Comparison of ENCODE assay signal across 8 cellular contexts in the genomic region with DNA sequence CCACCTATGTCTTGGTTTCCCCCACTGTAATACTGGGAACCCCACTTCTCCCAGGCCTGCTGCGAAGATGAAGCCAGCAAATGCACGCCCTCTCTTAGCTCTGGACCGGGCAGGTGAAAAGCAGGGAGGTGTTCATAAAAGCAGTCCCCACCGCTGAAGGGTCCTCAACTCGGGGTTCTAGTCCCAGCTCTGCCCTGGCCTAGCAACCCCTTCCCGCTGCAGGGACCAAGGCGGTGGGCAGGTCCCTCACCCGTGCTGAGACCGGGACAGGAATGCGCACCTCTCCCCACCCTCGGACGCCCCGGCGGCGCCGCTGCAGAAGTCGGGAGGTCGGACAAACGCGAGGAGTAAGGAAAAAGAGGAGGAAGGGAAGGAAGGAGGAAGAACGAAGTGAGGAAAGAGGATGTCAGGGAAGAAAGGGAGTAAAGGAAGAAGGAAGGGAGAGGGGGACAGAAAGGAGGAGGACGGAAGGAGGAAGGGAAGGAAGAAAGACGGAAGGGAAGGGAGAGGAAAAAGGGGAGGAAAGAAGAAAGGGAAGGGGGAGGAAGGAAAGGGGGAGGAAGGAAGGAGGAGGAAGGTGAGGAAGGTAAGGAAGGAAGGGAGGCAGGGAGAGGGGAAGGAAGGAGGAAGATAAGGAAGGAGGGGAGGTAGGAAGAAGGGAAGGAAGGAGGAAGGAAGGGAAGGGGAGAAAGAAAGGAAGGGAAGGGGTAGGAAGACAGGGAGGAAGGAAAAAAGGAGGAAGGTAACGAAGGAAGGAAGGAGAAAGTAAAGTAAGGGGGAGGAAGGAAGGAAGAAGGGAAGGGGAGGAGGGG. TPM values are rescaled to one million over a fixed set of nuclear protein-coding genes. Genes with fewer than 3 reads are reported as not detected.
DNase-seq lines count a peak whose midpoint lies in the region; ATAC-seq, FAIRE-seq and TF ChIP-seq lines count a peak whose summit lies in the region.

No MANE protein-coding gene starts in this region.

- H3K4me3 ChIP-seq in AG09309 (ENCODE audit: control insufficient read depth, low read depth, low read length): peak overlapping the region; percentile 86

- no peak for FAIRE-seq in H54 (lab: Jason Lieb, UNC)

- no peaks in the 10 kb centered on the region for H3K9me3 Mint-ChIP-seq in activated T-helper 2 cell treated with anti-CD3 and anti-CD28 coated beads, Interferon-gamma antibody, Interleukin-2, Interleukin-4, amounts not matched to agents 10 μg/mL and 5 μg/mL and 100 μg/mL, durations not matched to agents 14 hours and 24 hours and 36 hours

- peak overlapping the region; percentile 40 for H3K27ac Mint-ChIP-seq in activated T-helper 2 cell treated with anti-CD3 and anti-CD28 coated beads, Interferon-gamma antibody, Interleukin-2, Interleukin-4, amounts not matched to agents 10 μg/mL and 5 μg/mL and 100 μg/mL, durations not matched to agents 14 hours and 24 hours and 36 hours

- no peak for TF ChIP-seq CTCF in AG09309 (IDR thresholded peaks at IDR 0.05; ENCODE audit: control insufficient read depth, insufficient read depth, low read depth, low read length, missing control alignments)

- peaks cover 18% of the 10 kb centered on the region for H3K36me3 Mint-ChIP-seq in activated T-helper 2 cell treated with anti-CD3 and anti-CD28 coated beads, Interferon-gamma antibody, Interleukin-2, Interleukin-4, amounts not matched to agents 10 μg/mL and 5 μg/mL and 100 μg/mL, durations not matched to agents 14 hours and 24 hours and 36 hours (ENCODE audit: low read depth)

- peaks cover 18% of the 10 kb centered on the region for H3K4me1 Mint-ChIP-seq in activated T-helper 2 cell treated with anti-CD3 and anti-CD28 coated beads, Interferon-gamma antibody, Interleukin-2, Interleukin-4, amounts not matched to agents 10 μg/mL and 5 μg/mL and 100 μg/mL, durations not matched to agents 14 hours and 24 hours and 36 hours (ENCODE audit: low read depth)

- peak overlapping the region; percentile 87 for H3K4me3 Mint-ChIP-seq in activated T-helper 2 cell treated with anti-CD3 and anti-CD28 coated beads, Interferon-gamma antibody, Interleukin-2, Interleukin-4, amounts not matched to agents 10 μg/mL and 5 μg/mL and 100 μg/mL, durations not matched to agents 14 hours and 24 hours and 36 hours (ENCODE audit: low read depth)

- no peak for ATAC-seq in stimulated activated naive CD8-positive, alpha-beta T cell treated with anti-CD3 and anti-CD28 coated beads, Interleukin-15, Interleukin-2, amounts not matched to agents 100 U/mL and 50 U/mL, for 24 hours
- no peak for ATAC-seq in GM21717 (IDR thresholded peaks at IDR 0.05; ENCODE audit: unreplicated experiment)
- ATAC-seq in HG03469 (IDR thresholded peaks at IDR 0.05; ENCODE audit: unreplicated experiment): no peak

- intact Hi-C loops in activated T-helper 2 cell treated with anti-CD3 and anti-CD28 coated beads, Interferon-gamma antibody, Interleukin-2, Interleukin-4, amounts not matched to agents 10 μg/mL and 5 μg/mL and 100 μg/mL, durations not matched to agents 14 hours and 24 hours and 36 hours (cut with micrococcal nuclease): loop anchor here (10.0 kb wide), 1 partner anchor 398 kb away; no protein-coding TSS in a partner anchor

- no peaks in the 10 kb centered on the region for H3K27me3 Mint-ChIP-seq in activated T-helper 2 cell treated with anti-CD3 and anti-CD28 coated beads, Interferon-gamma antibody, Interleukin-2, Interleukin-4, amounts not matched to agents 10 μg/mL and 5 μg/mL and 100 μg/mL, durations not matched to agents 14 hours and 24 hours and 36 hours (ENCODE audit: low read depth)

- DNase-seq in AG09309 (ENCODE audit: low read depth) (no peak), H54 (ENCODE audit: insufficient read length, low spot score) (peak; percentile 20), iPS-NIHi7 (ENCODE audit: extremely low spot score) (peak; percentile 54), NCI-H2227 treated with DMSO at 0.1 percent for 48 hours (lab: John Stamatoyannopoulos, UW) (no peak)
- no peak for DNase-seq in activated T-helper 2 cell treated with anti-CD3 and anti-CD28 coated beads, Interferon-gamma antibody, Interleukin-2, Interleukin-4, amounts not matched to agents 10 μg/mL and 5 μg/mL and 100 μg/mL, durations not matched to agents 14 hours and 24 hours and 36 hours (ENCODE audit: low spot score)
- peak; percentile 17 for DNase-seq in stimulated activated naive CD8-positive, alpha-beta T cell treated with anti-CD3 and anti-CD28 coated beads, Interleukin-15, Interleukin-2, amounts not matched to agents 100 U/mL and 50 U/mL, for 24 hours

- TF ChIP-seq POLR2A in H54 (IDR thresholded peaks at IDR 0.05; ENCODE audit: low read depth, low read length): no peak

RNA-seq across cellular contexts. Expression of gene SPRING1, which starts 0.7 kb away (rescaled TPM):
- total RNA-seq in activated T-helper 2 cell treated with anti-CD3 and anti-CD28 coated beads, Interferon-gamma antibody, Interleukin-2, Interleukin-4, amounts not matched to agents 10 μg/mL and 5 μg/mL and 100 μg/mL, durations not matched to agents 14 hours and 24 hours and 36 hours: 32.4 and 36.1 TPM in 2 replicates

RNA-seq across cellular contexts. Expression of gene RNFT2, which starts 0.9 kb away (rescaled TPM):
- 11.0 and 14.4 TPM in 2 replicates for total RNA-seq in activated T-helper 2 cell treated with anti-CD3 and anti-CD28 coated beads, Interferon-gamma antibody, Interleukin-2, Interleukin-4, amounts not matched to agents 10 μg/mL and 5 μg/mL and 100 μg/mL, durations not matched to agents 14 hours and 24 hours and 36 hours

Comparison
In these comparisons a context has a peak if more than half of its experiments do, and no peak if none do; other contexts are left out.
1. DNase-seq: peak in H54 (single experiment), iPS-NIHi7 (single experiment) and stimulated activated naive CD8-positive, alpha-beta T cell treated with anti-CD3 and anti-CD28 coated beads, Interleukin-15, Interleukin-2, amounts not matched to agents 100 U/mL and 50 U/mL, for 24 hours (single experiment); none in AG09309 (single experiment), activated T-helper 2 cell treated with anti-CD3 and anti-CD28 coated beads, Interferon-gamma antibody, Interleukin-2, Interleukin-4, amounts not matched to agents 10 μg/mL and 5 μg/mL and 100 μg/mL, durations not matched to agents 14 hours and 24 hours and 36 hours (single experiment) and NCI-H2227 treated with DMSO at 0.1 percent for 48 hours (single experiment).